In the genomic region with DNA sequence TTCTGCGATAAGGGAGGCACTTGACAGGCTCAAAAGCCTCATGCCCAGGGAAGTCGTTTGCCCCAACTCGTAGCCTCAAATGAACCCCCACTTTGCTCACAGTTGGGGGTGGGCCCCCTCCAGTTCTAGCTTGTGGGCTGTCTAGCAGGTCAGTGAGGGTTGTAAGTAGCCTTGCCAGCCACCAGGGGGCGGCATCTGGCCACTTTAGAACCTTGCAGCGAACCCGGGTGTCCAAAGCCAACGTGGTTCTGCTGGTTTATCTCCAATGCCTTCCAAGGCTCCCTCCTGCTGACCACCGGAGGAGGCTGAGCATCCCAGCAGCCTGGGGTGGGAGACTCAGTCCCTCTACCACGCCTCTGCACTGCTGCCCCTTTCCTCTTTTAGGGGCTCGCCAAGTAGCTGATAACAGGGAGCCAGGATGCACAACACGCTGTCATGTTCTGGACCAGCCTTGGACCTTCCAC, we compare ENCODE assay signal across 8 cellular contexts. TPM values are rescaled to one million over a fixed set of nuclear protein-coding genes. Genes with fewer than 3 reads are reported as not detected.
DNase-seq lines count a peak whose midpoint lies in the region; ATAC-seq and TF ChIP-seq lines count a peak whose summit lies in the region.

No MANE protein-coding gene starts in this region.

- ATAC-seq in HG02798 (IDR thresholded peaks at IDR 0.05; ENCODE audit: poor library complexity, unreplicated experiment) = peak; percentile 85
- peak; percentile 93 for ATAC-seq in lower lobe of right lung
- ATAC-seq in GM19324 (IDR thresholded peaks at IDR 0.05; ENCODE audit: low FRiP score, unreplicated experiment) = no peak

- peak; percentile 99 for TF ChIP-seq CTCF in GM12873 (IDR thresholded peaks at IDR 0.05; ENCODE audit: insufficient read depth, low read depth, low read length, missing control alignments)
- peak; percentile 95 for TF ChIP-seq CTCF in lower lobe of right lung (IDR thresholded peaks at IDR 0.05)

- H3K27ac ChIP-seq in lower lobe of right lung = no peak overlapping the region

- no peaks in the 10 kb centered on the region for H3K27me3 ChIP-seq in lower lobe of right lung (ENCODE audit: low read depth)

- H3K36me3 ChIP-seq in lower lobe of right lung = no peaks in the 10 kb centered on the region

- peaks cover 12% of the 10 kb centered on the region for H3K4me1 ChIP-seq in lower lobe of right lung

- H3K9me3 ChIP-seq in lower lobe of right lung = no peaks in the 10 kb centered on the region

- DNase-seq in NCI-H345 treated with DMSO at 0.1 percent for 48 hours (lab: John Stamatoyannopoulos, UW; ENCODE audit: unreplicated experiment) (peak; percentile 17), dermis blood vessel endothelial cell (peak; percentile 90), lower lobe of right lung (peak; percentile 79)
- peak; percentile 83 for DNase-seq in activated CD4-positive, alpha-beta T cell treated with anti-CD3 and anti-CD28 coated beads for 48 hours
- peak; percentile 52 to 70 (median 58) for DNase-seq in stimulated activated CD4-positive, alpha-beta T cell treated with anti-CD3 and anti-CD28 coated beads, TNF-alpha, amount 100 ng/mL, for 48 hours (ENCODE audit: low read depth in 3 of 3)

- intact Hi-C loops in lower lobe of right lung (cut with DNase I) = no loop called here

- no peak overlapping the region for H3K4me3 ChIP-seq in lower lobe of right lung

RNA-seq across cellular contexts. Expression of gene RBSN, which starts 9.2 kb away (rescaled TPM):
- 25.4 and 28.2 TPM in 2 replicates for total RNA-seq in dermis blood vessel endothelial cell
- total RNA-seq in lower lobe of right lung = 29.7 TPM

RNA-seq across cellular contexts. Expression of gene MRPS25, which starts 43.0 kb away (rescaled TPM):
- 25.4 and 34.0 TPM in 2 replicates for total RNA-seq in dermis blood vessel endothelial cell
- total RNA-seq in lower lobe of right lung = 73.5 TPM

Comparison
In these comparisons a context has a peak if more than half of its experiments do, and no peak if none do; other contexts are left out.
1. DNase-seq: peak in every context shown above with its lines; median percentile 90 in dermis blood vessel endothelial cell; 83 in activated CD4-positive, alpha-beta T cell treated with anti-CD3 and anti-CD28 coated beads for 48 hours; 79 in lower lobe of right lung; 58 in stimulated activated CD4-positive, alpha-beta T cell treated with anti-CD3 and anti-CD28 coated beads, TNF-alpha, amount 100 ng/mL, for 48 hours; 17 in NCI-H345 treated with DMSO at 0.1 percent for 48 hours.